Comparison of ENCODE assay signal across 1 cellular context in genomic region chr3:141274411-141275031, GRCh38.
TF ChIP-seq lines count a peak whose summit lies in the region.

No MANE protein-coding gene starts in this region.

TF ChIP-seq in SK-N-SH treated with all-trans-retinoic acid at 6 μM for 48 hours, 23 proteins besides CTCF, POLR2A, EP300 and RAD21:
- TF ChIP-seq ZFP30 (CRISPR knock-in tag; IDR thresholded peaks at IDR 0.05) (no peak), SNAI2 (CRISPR knock-in tag; IDR thresholded peaks at IDR 0.05) (no peak), ZNF70 (CRISPR knock-in tag; IDR thresholded peaks at IDR 0.05) (no peak), OSR1 (CRISPR knock-in tag; IDR thresholded peaks at IDR 0.05) (no peak), ISL1 (CRISPR knock-in tag; IDR thresholded peaks at IDR 0.05) (no peak)
